In the genomic region with DNA sequence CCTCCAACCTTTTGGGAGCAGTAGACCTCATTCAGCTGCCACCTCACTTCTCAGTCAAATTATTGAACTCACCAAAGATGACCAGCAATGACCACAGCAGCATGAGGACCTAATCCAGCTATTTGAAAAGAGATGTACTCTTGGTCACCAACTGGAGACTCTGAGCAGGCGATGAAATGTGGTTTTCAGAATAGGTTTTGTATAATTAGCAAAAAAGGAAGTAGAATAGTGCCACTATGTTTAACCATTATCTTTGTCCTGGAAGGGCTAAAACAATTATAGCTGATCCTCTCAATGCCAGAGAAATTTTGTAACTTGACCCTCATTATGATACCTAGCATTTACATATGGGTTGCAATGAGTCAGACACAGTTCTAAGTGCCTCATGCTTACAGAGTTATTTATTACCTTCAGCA, we compare ENCODE assay signal across 1 cellular context.
TF ChIP-seq lines count a peak whose summit lies in the region.

Gene FCRL2 (minus strand): TSS at position 162 of the 416 bp plus-strand sequence. CDS start 59 bp downstream, at position 103.

TF ChIP-seq in GM23338, 12 proteins besides CTCF, POLR2A, EP300 and RAD21 (continued from another document):
- TF ChIP-seq, protein P1, sequence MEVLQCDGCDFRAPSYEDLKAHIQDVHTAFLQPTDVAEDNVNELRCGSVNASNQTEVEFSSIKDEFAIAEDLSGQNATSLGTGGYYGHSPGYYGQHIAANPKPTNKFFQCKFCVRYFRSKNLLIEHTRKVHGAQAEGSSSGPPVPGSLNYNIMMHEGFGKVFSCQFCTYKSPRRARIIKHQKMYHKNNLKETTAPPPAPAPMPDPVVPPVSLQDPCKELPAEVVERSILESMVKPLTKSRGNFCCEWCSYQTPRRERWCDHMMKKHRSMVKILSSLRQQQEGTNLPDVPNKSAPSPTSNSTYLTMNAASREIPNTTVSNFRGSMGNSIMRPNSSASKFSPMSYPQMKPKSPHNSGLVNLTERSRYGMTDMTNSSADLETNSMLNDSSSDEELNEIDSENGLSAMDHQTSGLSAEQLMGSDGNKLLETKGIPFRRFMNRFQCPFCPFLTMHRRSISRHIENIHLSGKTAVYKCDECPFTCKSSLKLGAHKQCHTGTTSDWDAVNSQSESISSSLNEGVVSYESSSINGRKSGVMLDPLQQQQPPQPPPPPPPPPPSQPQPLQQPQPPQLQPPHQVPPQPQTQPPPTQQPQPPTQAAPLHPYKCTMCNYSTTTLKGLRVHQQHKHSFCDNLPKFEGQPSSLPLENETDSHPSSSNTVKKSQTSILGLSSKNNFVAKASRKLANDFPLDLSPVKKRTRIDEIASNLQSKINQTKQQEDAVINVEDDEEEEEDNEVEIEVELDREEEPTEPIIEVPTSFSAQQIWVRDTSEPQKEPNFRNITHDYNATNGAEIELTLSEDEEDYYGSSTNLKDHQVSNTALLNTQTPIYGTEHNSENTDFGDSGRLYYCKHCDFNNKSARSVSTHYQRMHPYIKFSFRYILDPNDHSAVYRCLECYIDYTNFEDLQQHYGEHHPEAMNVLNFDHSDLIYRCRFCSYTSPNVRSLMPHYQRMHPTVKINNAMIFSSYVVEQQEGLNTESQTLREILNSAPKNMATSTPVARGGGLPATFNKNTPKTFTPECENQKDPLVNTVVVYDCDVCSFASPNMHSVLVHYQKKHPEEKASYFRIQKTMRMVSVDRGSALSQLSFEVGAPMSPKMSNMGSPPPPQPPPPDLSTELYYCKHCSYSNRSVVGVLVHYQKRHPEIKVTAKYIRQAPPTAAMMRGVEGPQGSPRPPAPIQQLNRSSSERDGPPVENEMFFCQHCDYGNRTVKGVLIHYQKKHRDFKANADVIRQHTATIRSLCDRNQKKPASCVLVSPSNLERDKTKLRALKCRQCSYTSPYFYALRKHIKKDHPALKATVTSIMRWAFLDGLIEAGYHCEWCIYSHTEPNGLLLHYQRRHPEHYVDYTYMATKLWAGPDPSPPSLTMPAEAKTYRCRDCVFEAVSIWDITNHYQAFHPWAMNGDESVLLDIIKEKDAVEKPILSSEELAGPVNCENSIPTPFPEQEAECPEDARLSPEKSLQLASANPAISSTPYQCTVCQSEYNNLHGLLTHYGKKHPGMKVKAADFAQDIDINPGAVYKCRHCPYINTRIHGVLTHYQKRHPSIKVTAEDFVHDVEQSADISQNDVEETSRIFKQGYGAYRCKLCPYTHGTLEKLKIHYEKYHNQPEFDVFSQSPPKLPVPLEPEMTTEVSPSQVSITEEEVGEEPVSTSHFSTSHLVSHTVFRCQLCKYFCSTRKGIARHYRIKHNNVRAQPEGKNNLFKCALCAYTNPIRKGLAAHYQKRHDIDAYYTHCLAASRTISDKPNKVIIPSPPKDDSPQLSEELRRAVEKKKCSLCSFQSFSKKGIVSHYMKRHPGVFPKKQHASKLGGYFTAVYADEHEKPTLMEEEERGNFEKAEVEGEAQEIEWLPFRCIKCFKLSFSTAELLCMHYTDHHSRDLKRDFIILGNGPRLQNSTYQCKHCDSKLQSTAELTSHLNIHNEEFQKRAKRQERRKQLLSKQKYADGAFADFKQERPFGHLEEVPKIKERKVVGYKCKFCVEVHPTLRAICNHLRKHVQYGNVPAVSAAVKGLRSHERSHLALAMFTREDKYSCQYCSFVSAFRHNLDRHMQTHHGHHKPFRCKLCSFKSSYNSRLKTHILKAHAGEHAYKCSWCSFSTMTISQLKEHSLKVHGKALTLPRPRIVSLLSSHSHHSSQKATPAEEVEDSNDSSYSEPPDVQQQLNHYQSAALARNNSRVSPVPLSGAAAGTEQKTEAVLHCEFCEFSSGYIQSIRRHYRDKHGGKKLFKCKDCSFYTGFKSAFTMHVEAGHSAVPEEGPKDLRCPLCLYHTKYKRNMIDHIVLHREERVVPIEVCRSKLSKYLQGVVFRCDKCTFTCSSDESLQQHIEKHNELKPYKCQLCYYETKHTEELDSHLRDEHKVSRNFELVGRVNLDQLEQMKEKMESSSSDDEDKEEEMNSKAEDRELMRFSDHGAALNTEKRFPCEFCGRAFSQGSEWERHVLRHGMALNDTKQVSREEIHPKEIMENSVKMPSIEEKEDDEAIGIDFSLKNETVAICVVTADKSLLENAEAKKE (CRISPR knock-in tag; IDR thresholded peaks at IDR 0.05), result no peak
- TF ChIP-seq REST (IDR thresholded peaks at IDR 0.05; ENCODE audit: unreplicated experiment) (no peak), NANOG (IDR thresholded peaks at IDR 0.05; ENCODE audit: borderline replicate concordance) (no peak)
TF ChIP-seq in GM23338: peak in this region for 0.
